Comparison of ENCODE assay signal across 19 cellular contexts in genomic region chr7:141844256-141844655, GRCh38. TPM values are rescaled to one million over a fixed set of nuclear protein-coding genes. Genes with fewer than 3 reads are reported as not detected.
"Had no signal": no experiment of that assay in that cellular context is flagged by ENCODE, and none has a peak within 500 bp of the region (broad histone marks: within the 10 kb centered on the region; RNA-seq: fewer than 3 reads in every experiment).

No MANE protein-coding gene starts in this region.

- ATAC-seq: activated CD8-positive, alpha-beta memory T cell treated with anti-CD3 and anti-CD28 coated beads, Interleukin-2, amount 10 ng/mL, durations not matched to agents 7 days and 5 days; esophagus mucosa; stimulated activated naive CD8-positive, alpha-beta T cell treated with anti-CD3 and anti-CD28 coated beads, Interleukin-15, amount 100 ng/mL, for 72 hours had no signal

- DNase-seq: activated CD4-positive, alpha-beta T cell treated with anti-CD3 and anti-CD28 coated beads, Interleukin-2, amount 50 U/mL, for 48 hours; activated CD4-positive, CD25-positive, alpha-beta regulatory T cell treated with anti-CD3 and anti-CD28 coated beads, Interleukin-2, amount 50 U/mL, for 72 hours; activated CD8-positive, alpha-beta memory T cell treated with anti-CD3 and anti-CD28 coated beads, Interleukin-2, amount 10 ng/mL, durations not matched to agents 7 days and 5 days; activated effector memory CD4-positive, alpha-beta T cell treated with Interleukin-2 at 50 U/mL for 16 hours; activated T-cell treated with anti-CD3 and anti-CD28 coated beads, Interleukin-2, amount 50 U/mL, for 24 hours; amniotic stem cell; endodermal cell; kidney glomerular epithelial cell; retina; stimulated activated CD4-positive, alpha-beta T cell treated with anti-CD3 and anti-CD28 coated beads, Interleukin-4, amount 100 ng/mL, for 4 hours; stimulated activated naive CD8-positive, alpha-beta T cell treated with anti-CD3 and anti-CD28 coated beads, Interleukin-15, amount 100 ng/mL, for 72 hours had no signal

- H3K27ac ChIP-seq: thoracic aorta had no signal

- H3K9me3 ChIP-seq: thoracic aorta had no signal

- H3K4me3 ChIP-seq: thoracic aorta had no signal

- H3K36me3 ChIP-seq: thoracic aorta had no signal

RNA-seq across cellular contexts. Expression of gene PRSS37, which starts 3.0 kb away (rescaled TPM):
- total RNA-seq: activated CD8-positive, alpha-beta memory T cell treated with anti-CD3 and anti-CD28 coated beads, Interleukin-2, amount 10 ng/mL, durations not matched to agents 7 days and 5 days; dermis microvascular lymphatic vessel endothelial cell; endodermal cell; esophagus mucosa; glomerular endothelial cell; lower leg skin; mesothelial cell of epicardium; myocyte; skeletal muscle tissue; thoracic aorta had no signal
